In the genomic region with DNA sequence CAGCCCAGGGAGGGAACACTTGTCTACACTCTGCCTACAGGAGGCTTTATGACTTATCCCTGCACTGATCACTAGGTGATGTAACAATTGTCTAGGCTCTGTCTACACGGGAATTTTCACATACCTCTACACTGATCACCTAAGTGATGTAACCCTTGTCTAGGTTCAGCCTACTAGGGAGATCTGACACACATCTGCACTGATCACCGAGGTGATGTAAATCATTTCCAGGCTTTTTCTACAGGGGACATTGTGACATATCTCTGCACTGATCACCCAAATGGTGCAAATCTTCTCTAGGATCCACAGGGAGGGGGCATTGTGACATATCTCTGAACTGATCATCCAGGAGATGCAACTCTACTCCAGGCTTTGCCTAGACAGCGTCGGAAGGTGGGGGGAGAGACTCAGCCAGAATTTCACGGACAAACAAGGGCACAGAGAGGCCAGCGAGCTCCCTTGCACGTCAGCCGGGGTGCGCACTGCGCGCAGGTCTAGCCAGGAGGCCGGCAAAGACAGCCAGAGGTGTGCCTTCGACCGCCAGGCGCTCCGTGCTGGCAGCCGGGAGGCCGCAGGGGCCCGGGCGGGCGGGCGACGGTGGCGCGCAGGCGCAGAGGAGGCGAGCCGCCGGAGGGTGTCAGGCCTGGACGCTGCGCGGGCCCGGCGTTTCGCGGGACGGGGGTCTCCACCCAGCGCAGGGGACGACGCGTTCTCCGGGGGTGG, we compare ENCODE assay signal across 8 cellular contexts. TPM values are rescaled to one million over a fixed set of nuclear protein-coding genes. Genes with fewer than 3 reads are reported as not detected.
DNase-seq lines count a peak whose midpoint lies in the region; ATAC-seq, FAIRE-seq and TF ChIP-seq lines count a peak whose summit lies in the region.

No MANE protein-coding gene starts in this region.

- H3K27ac ChIP-seq in KOPT-K1 (ENCODE audit: low read depth, low read length, poor library complexity, severe bottlenecking) (peak overlapping the region; percentile 56), gastroesophageal sphincter (peak overlapping the region in 3 of 4 donors; percentile 31 to 84 (median 84)), uterus (peak overlapping the region in 1 of 2 donors; percentile 57)

- H3K4me3 ChIP-seq in gastroesophageal sphincter (peak overlapping the region; percentile 39 to 58), uterus (peak overlapping the region; percentile 16 to 33)

- DNase-seq in D721Med (ENCODE audit: insufficient read length, low spot score), result peak; percentile 50
- peak; percentile 67 for DNase-seq in activated T-helper 1 cell treated with Interleukin-2 at 50 U/mL for 16 hours (ENCODE audit: low read depth)
- DNase-seq in pons (ENCODE audit: low spot score), result peak; percentile 46
- peak; percentile 18 to 73 for DNase-seq in uterus
- DNase-seq in DMS79 (lab: John Stamatoyannopoulos, UW), result no peak
- DNase-seq in occipital lobe (lab: John Stamatoyannopoulos, UW), result no peak

- 30% methylated on average over 7 of the region's 42 CpGs; no CpG with 5 or more reads in 1 of the 2 donors for WGBS in gastroesophageal sphincter (ENCODE audit: low coverage in 1 of 2), 2 donors

- H3K27me3 ChIP-seq in gastroesophageal sphincter (no peaks in the 10 kb centered on the region), uterus (no peaks in the 10 kb centered on the region)

- FAIRE-seq in D721Med (lab: Jason Lieb, UNC), result no peak

- TF ChIP-seq EP300 in gastroesophageal sphincter (IDR thresholded peaks at IDR 0.05), result no peak

- TF ChIP-seq POLR2A in gastroesophageal sphincter (IDR thresholded peaks at IDR 0.05) (no peak), uterus (IDR thresholded peaks at IDR 0.05) (no peak)

- H3K9me3 ChIP-seq in KOPT-K1 (ENCODE audit: insufficient read depth, low read length, poor library complexity, severe bottlenecking) (no peaks in the 10 kb centered on the region), gastroesophageal sphincter (peaks cover 0 to 1% (median 0%) of the 10 kb centered on the region in 3 donors), uterus (no peaks in the 10 kb centered on the region)

- no peak for ATAC-seq in gastroesophageal sphincter

- intact Hi-C loops in uterus (cut with DNase I; ENCODE audit: low total_unique reads), result no loop called here

- H3K4me1 ChIP-seq in gastroesophageal sphincter (peaks cover 0 to 9% (median 0%) of the 10 kb centered on the region in 3 donors), uterus (no peaks in the 10 kb centered on the region)

- TF ChIP-seq CTCF in D721Med (IDR thresholded peaks at IDR 0.05; ENCODE audit: insufficient read depth, missing control alignments), result no peak
- peak in 3 of 4 experiments; percentile 11 to 30 (median 24) for TF ChIP-seq CTCF in gastroesophageal sphincter (IDR thresholded peaks at IDR 0.05)
- no peak for TF ChIP-seq CTCF in uterus (IDR thresholded peaks at IDR 0.05)

- H3K36me3 ChIP-seq in KOPT-K1 (ENCODE audit: insufficient read depth, low read length) (no peaks in the 10 kb centered on the region), gastroesophageal sphincter (no peaks in the 10 kb centered on the region), uterus (no peaks in the 10 kb centered on the region)

RNA-seq across cellular contexts. Expression of a gene that starts 46.9 kb away (rescaled TPM):
- 10 to 100 TPM; 25.7 to 40.2 (median 29.8) TPM for total RNA-seq in gastroesophageal sphincter
- total RNA-seq in uterus, result 10 to 100 TPM; 52.5 to 86.1 (median 60.4) TPM
- 29.5 TPM for total RNA-seq in occipital lobe

Comparison
In these comparisons a context has a peak if more than half of its experiments do, and no peak if none do; other contexts are left out.
1. DNase-seq: peak in D721Med (single experiment), activated T-helper 1 cell treated with Interleukin-2 at 50 U/mL for 16 hours (single experiment), pons (single experiment) and uterus (2 of 2); none in DMS79 (single experiment) and occipital lobe (single experiment).
2. CTCF ChIP-seq: peak in gastroesophageal sphincter (3 of 4); none in D721Med (single experiment) and uterus (0 of 4).